8 cellular contexts compared by ENCODE assay signal in the genomic region with DNA sequence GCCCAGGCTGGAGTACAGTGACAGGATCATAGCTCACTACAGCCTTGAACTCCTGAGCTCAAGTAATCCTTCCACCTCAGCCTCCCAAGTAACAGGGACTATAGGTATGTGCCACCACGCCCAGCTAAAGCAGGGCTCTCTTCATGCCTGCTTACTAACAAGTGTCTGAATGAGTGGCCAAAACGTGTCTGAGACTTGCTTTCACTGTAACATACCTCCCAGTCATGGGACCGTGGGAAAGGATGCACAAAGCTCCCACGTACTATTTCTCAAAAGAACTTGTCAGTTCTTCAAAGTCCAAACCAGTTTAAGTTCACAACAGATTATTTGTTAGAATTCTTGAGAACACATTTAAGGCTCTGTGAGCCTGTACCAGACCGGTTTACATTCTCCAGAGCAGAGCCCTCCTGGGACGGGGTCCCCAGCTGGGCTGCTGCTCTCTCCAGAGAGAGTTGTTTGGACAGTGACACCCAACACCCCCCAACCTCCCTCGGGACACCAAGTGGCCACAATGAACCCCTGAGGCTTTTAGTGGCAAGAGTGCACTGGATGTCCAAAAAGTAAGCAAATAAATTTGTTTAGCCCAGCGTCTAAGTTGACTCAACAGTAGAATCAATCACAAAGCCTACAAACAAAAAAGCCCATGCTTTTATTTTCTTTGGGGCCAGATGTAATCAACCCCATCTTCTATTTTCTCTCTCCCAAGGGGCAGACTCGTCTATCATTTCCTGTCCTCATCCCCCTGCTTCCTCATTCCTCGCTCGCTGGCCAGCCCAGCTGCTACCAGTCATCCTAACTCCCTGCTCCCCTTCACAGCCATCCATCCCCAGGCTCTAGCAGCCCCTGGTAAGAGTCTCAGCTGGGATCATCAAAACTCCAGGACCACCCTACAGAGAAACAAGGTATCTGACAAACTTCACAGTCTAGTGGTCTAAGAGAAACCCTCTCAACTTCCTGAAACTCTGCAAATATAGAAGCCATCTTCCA. TPM values are rescaled to one million over a fixed set of nuclear protein-coding genes. Genes with fewer than 3 reads are reported as not detected.
DNase-seq lines count a peak whose midpoint lies in the region; ATAC-seq and TF ChIP-seq lines count a peak whose summit lies in the region.

No MANE protein-coding gene starts in this region.

- TF ChIP-seq CTCF in foreskin keratinocyte (conservative IDR thresholded peaks at IDR 0.05), result no peak
- TF ChIP-seq CTCF in SK-N-SH (IDR thresholded peaks at IDR 0.05), result no peak

- no peaks in the 10 kb centered on the region for H3K36me3 Mint-ChIP-seq in activated naive CD8-positive, alpha-beta T cell treated with anti-CD3 and anti-CD28 coated beads, Interleukin-2, amount 50 U/mL, for 24 hours (ENCODE audit: low read depth)

- no peaks in the 10 kb centered on the region for H3K79me2 ChIP-seq in SK-N-SH (ENCODE audit: insufficient read depth)

- 44% methylated on average over 11 of the region's 11 CpGs for WGBS in SK-N-SH (ENCODE audit: low lambda C conversion rate)

- peaks cover 69% of the 10 kb centered on the region for H3K4me1 Mint-ChIP-seq in activated naive CD8-positive, alpha-beta T cell treated with anti-CD3 and anti-CD28 coated beads, Interleukin-2, amount 50 U/mL, for 24 hours

- no peaks in the 10 kb centered on the region for H3K27me3 Mint-ChIP-seq in activated naive CD8-positive, alpha-beta T cell treated with anti-CD3 and anti-CD28 coated beads, Interleukin-2, amount 50 U/mL, for 24 hours

- H3K9me2 ChIP-seq in SK-N-SH, result no peaks in the 10 kb centered on the region

- peak overlapping the region; percentile 82 to 98 (median 89) for H3K4me2 ChIP-seq in BLaER1 treated with 17β-estradiol and CSF1 and Interleukin-3, amounts not matched to agents 10 nM and 100 nM
- H3K4me2 ChIP-seq in SK-N-SH, result no peak overlapping the region

- TF ChIP-seq EP300 in SK-N-SH (IDR thresholded peaks at IDR 0.05; ENCODE audit: borderline replicate concordance in 1 of 2, low read depth in 1 of 2, low read length in 1 of 2), result no peak

- no peak overlapping the region for H2AFZ ChIP-seq in SK-N-SH (ENCODE audit: low read depth)

- peaks cover 79 to 95% (median 86%) of the 10 kb centered on the region in 10 experiments for H3K4me1 ChIP-seq in BLaER1 treated with 17β-estradiol and CSF1 and Interleukin-3, amounts not matched to agents 10 nM and 100 nM
- H3K4me1 ChIP-seq in foreskin keratinocyte (no peaks in the 10 kb centered on the region), SK-N-SH (ENCODE audit: control insufficient read depth in 1 of 2, insufficient read depth in 2 of 2, low read depth in 1 of 2, low read length in 1 of 2) (0 out of 4 replicates have a peak, but pooled peaks cover 0 to 6% of the 10 kb centered on the region in 2 experiments)

- H4K20me1 ChIP-seq in BLaER1 treated with 17β-estradiol and CSF1 and Interleukin-3, amounts not matched to agents 10 nM and 100 nM, result no peaks in the 10 kb centered on the region; a peak in 2 of 22 replicates
- no peaks in the 10 kb centered on the region for H4K20me1 ChIP-seq in SK-N-SH (ENCODE audit: insufficient read depth)

- H3K9me3 ChIP-seq in BLaER1 treated with 17β-estradiol and CSF1 and Interleukin-3, amounts not matched to agents 10 nM and 100 nM (replicated peaks in 1 of 11), result no peaks in the 10 kb centered on the region
- no peaks in the 10 kb centered on the region for H3K9me3 ChIP-seq in SK-N-SH

- peaks cover 0 to 6% (median 0%) of the 10 kb centered on the region in 11 experiments; a peak in 3 of 22 replicates for H3K36me3 ChIP-seq in BLaER1 treated with 17β-estradiol and CSF1 and Interleukin-3, amounts not matched to agents 10 nM and 100 nM
- no peaks in the 10 kb centered on the region for H3K36me3 ChIP-seq in SK-N-SH (replicated peaks in 1 of 2; ENCODE audit: control insufficient read depth in 1 of 2, insufficient read depth in 2 of 2, low read length in 1 of 2)

- CTCF ChIA-PET in SK-N-SH (lab: Yijun Ruan, JAX), result no interaction called here

- POLR2A ChIA-PET in SK-N-SH (lab: Yijun Ruan, JAX), result no interaction called here

- no peaks in the 10 kb centered on the region for H3K9me3 Mint-ChIP-seq in activated naive CD8-positive, alpha-beta T cell treated with anti-CD3 and anti-CD28 coated beads, Interleukin-2, amount 50 U/mL, for 24 hours

- peak overlapping the region; percentile 44 to 96 (median 88); a peak in 21 of 22 replicates for H3K27ac ChIP-seq in BLaER1 treated with 17β-estradiol and CSF1 and Interleukin-3, amounts not matched to agents 10 nM and 100 nM
- H3K27ac ChIP-seq in foreskin keratinocyte, result no peak overlapping the region
- H3K27ac ChIP-seq in SK-N-SH (ENCODE audit: low read depth in 2 of 2, low read length in 1 of 2), result no peak overlapping the region

- TF ChIP-seq RAD21 in SK-N-SH (IDR thresholded peaks at IDR 0.05; ENCODE audit: low read length), result no peak

- peak overlapping the region; percentile 69 for H3K27ac Mint-ChIP-seq in activated naive CD8-positive, alpha-beta T cell treated with anti-CD3 and anti-CD28 coated beads, Interleukin-2, amount 50 U/mL, for 24 hours

- DNase-seq in activated naive CD8-positive, alpha-beta T cell treated with anti-CD3 and anti-CD28 coated beads, Interleukin-2, amount 50 U/mL, for 24 hours, result no peak
- DNase-seq in NCI-H345 treated with DMSO at 0.1 percent for 48 hours (lab: John Stamatoyannopoulos, UW; ENCODE audit: unreplicated experiment) (no peak), foreskin keratinocyte (no peak), SK-N-SH (no peak)
- no peak for DNase-seq in stimulated activated CD4-positive, alpha-beta T cell treated with anti-CD3 and anti-CD28 coated beads, Interleukin-4, amount 100 ng/mL, for 1 hour

- no peaks in the 10 kb centered on the region for H3K27me3 ChIP-seq in BLaER1 treated with 17β-estradiol and CSF1 and Interleukin-3, amounts not matched to agents 10 nM and 100 nM
- H3K27me3 ChIP-seq in foreskin keratinocyte, result no peaks in the 10 kb centered on the region
- peaks cover 9% of the 10 kb centered on the region; the same call in 1 of the 2 replicates for H3K27me3 ChIP-seq in SK-N-SH (ENCODE audit: insufficient read depth)

- peak overlapping the region; percentile 40 for H3K4me3 Mint-ChIP-seq in activated naive CD8-positive, alpha-beta T cell treated with anti-CD3 and anti-CD28 coated beads, Interleukin-2, amount 50 U/mL, for 24 hours

- peak overlapping the region; percentile 10 to 59 (median 46); a peak in 18 of 20 replicates for H3K4me3 ChIP-seq in BLaER1 treated with 17β-estradiol and CSF1 and Interleukin-3, amounts not matched to agents 10 nM and 100 nM
- H3K4me3 ChIP-seq in SK-N-SH (ENCODE audit: low read depth in 2 of 2, low read length in 1 of 2), result no peak overlapping the region

- peak overlapping the region; percentile 25 to 84 (median 76); a peak in 21 of 22 replicates for H3K9ac ChIP-seq in BLaER1 treated with 17β-estradiol and CSF1 and Interleukin-3, amounts not matched to agents 10 nM and 100 nM
- H3K9ac ChIP-seq in SK-N-SH, result no peak overlapping the region

- ATAC-seq in GM19324 (IDR thresholded peaks at IDR 0.05; ENCODE audit: low FRiP score, unreplicated experiment), result peak; percentile 71
- ATAC-seq in HG03135 (IDR thresholded peaks at IDR 0.05; ENCODE audit: unreplicated experiment), result peak; percentile 52
- no peak for ATAC-seq in activated naive CD8-positive, alpha-beta T cell treated with anti-CD3 and anti-CD28 coated beads, Interleukin-2, amount 50 U/mL, for 24 hours
- no peak for ATAC-seq in foreskin keratinocyte

- no peaks in the 10 kb centered on the region for H3F3A ChIP-seq in SK-N-SH (replicated peaks; ENCODE audit: insufficient read depth)

TF ChIP-seq in SK-N-SH, 30 proteins besides CTCF, POLR2A, EP300 and RAD21:
- TF ChIP-seq TEAD4 (IDR thresholded peaks at IDR 0.05; ENCODE audit: borderline replicate concordance, insufficient read depth), result no peak
- no peak for TF ChIP-seq RFX5 (IDR thresholded peaks at IDR 0.05; ENCODE audit: low read length)
- no peak for TF ChIP-seq JUND (IDR thresholded peaks at IDR 0.05)
- TF ChIP-seq PBX3 (IDR thresholded peaks at IDR 0.05), result no peak
- TF ChIP-seq NRF1 (IDR thresholded peaks at IDR 0.05; ENCODE audit: low read depth, low read length), result no peak
- no peak for TF ChIP-seq FOSL2 (IDR thresholded peaks at IDR 0.05; ENCODE audit: borderline replicate concordance, low read depth)
- TF ChIP-seq TAF1 (IDR thresholded peaks at IDR 0.05; ENCODE audit: borderline replicate concordance, low read depth, low read length), result no peak
- TF ChIP-seq POLR2AphosphoS5 (IDR thresholded peaks at IDR 0.05; ENCODE audit: low read depth, low read length), result no peak
- no peak for TF ChIP-seq ELF1 (IDR thresholded peaks at IDR 0.05)
TF ChIP-seq in SK-N-SH: peak in this region for 0.

RNA-seq across cellular contexts. Expression of gene SH3KBP1, which starts 23.9 kb away (rescaled TPM):
- total RNA-seq in foreskin keratinocyte, result 16.6 and 24.5 TPM in 2 replicates
- polyA plus RNA-seq in foreskin keratinocyte, result 12.0 and 17.9 TPM in 2 replicates
- 24.8 and 27.9 TPM in 2 replicates for polyA plus RNA-seq in SK-N-SH (2012; rRNA removed)
- 30.0 and 32.7 TPM in 2 replicates for polyA plus RNA-seq in SK-N-SH (2012; cell fraction: cytosol; rRNA removed)
- 11.9 and 15.9 TPM in 2 replicates for polyA plus RNA-seq in SK-N-SH (2012; cell fraction: nucleus; rRNA removed)

Comparison
In these comparisons a context has a peak if more than half of its experiments do, and no peak if none do; other contexts are left out.
1. H3K27ac ChIP-seq: peak in BLaER1 treated with 17β-estradiol and CSF1 and Interleukin-3, amounts not matched to agents 10 nM and 100 nM (11 of 11); none in foreskin keratinocyte (single experiment) and SK-N-SH (0 of 2).
2. H3K4me3 ChIP-seq: peak in BLaER1 treated with 17β-estradiol and CSF1 and Interleukin-3, amounts not matched to agents 10 nM and 100 nM (10 of 10); none in SK-N-SH (0 of 2).
3. ATAC-seq: peak in GM19324 (single experiment) and HG03135 (single experiment); none in activated naive CD8-positive, alpha-beta T cell treated with anti-CD3 and anti-CD28 coated beads, Interleukin-2, amount 50 U/mL, for 24 hours (single experiment) and foreskin keratinocyte (single experiment).